In the genomic region with DNA sequence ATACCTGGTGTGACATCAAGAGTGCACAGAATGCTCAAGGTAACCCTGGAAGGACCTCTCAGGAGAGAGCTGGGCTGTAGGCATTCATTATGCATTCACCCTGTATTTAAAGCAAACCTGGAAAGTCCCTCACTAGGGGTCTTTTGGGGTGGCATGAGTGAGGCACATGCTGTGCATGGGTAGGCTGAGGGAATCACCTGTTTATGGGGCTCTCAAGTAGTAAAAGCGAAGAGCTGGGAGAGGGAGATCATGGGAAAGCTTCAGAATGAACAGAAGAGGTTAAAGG, we compare ENCODE assay signal across 8 cellular contexts. TPM values are rescaled to one million over a fixed set of nuclear protein-coding genes. Genes with fewer than 3 reads are reported as not detected.
DNase-seq lines count a peak whose midpoint lies in the region; ATAC-seq and TF ChIP-seq lines count a peak whose summit lies in the region.

No MANE protein-coding gene starts in this region.

- no peak for TF ChIP-seq CTCF in cardiac fibroblast (IDR thresholded peaks at IDR 0.05; ENCODE audit: low read depth, low read length)
- no peak for TF ChIP-seq CTCF in mucosa of descending colon (IDR thresholded peaks at IDR 0.05)
- TF ChIP-seq CTCF in type B pancreatic cell (conservative IDR thresholded peaks at IDR 0.05): no peak

- no peak for ATAC-seq in activated naive CD4-positive, alpha-beta T cell treated with anti-CD3 and anti-CD28 coated beads, Interleukin-2, amount 50 U/mL, for 72 hours
- no peak for ATAC-seq in mucosa of descending colon
- no peak for ATAC-seq in HG03354 (IDR thresholded peaks at IDR 0.05; ENCODE audit: poor library complexity, severe bottlenecking, unreplicated experiment)

- H3K4me1 ChIP-seq in mucosa of descending colon (ENCODE audit: low read depth): peaks cover 33% of the 10 kb centered on the region

- H3K36me3 ChIP-seq in mucosa of descending colon (ENCODE audit: low read depth): peaks cover 4% of the 10 kb centered on the region

- CTCF ChIA-PET in activated naive CD4-positive, alpha-beta T cell treated with anti-CD3 and anti-CD28 coated beads, Interleukin-2, amount 10 ng/mL, durations not matched to agents 7 days and 5 days (lab: Charles Lee): interaction anchor here (1.4 kb wide), 1 partner anchor 14 kb away, joined by 4 read pairs; no protein-coding TSS in a partner anchor

- peaks cover 77% of the 10 kb centered on the region for H3K27me3 Mint-ChIP-seq in activated naive CD4-positive, alpha-beta T cell treated with anti-CD3 and anti-CD28 coated beads, Interleukin-2, amount 10 ng/mL, durations not matched to agents 7 days and 5 days
- peaks cover 52% of the 10 kb centered on the region for H3K27me3 Mint-ChIP-seq in type B pancreatic cell

- peak overlapping the region; percentile 60 for H3K4me3 Mint-ChIP-seq in activated naive CD4-positive, alpha-beta T cell treated with anti-CD3 and anti-CD28 coated beads, Interleukin-2, amount 10 ng/mL, durations not matched to agents 7 days and 5 days
- H3K4me3 Mint-ChIP-seq in type B pancreatic cell: peak overlapping the region; percentile 92

- H3K27ac Mint-ChIP-seq in activated naive CD4-positive, alpha-beta T cell treated with anti-CD3 and anti-CD28 coated beads, Interleukin-2, amount 10 ng/mL, durations not matched to agents 7 days and 5 days: no peak overlapping the region
- H3K27ac Mint-ChIP-seq in activated naive CD4-positive, alpha-beta T cell treated with anti-CD3 and anti-CD28 coated beads, Interleukin-2, amount 50 U/mL, for 72 hours: peak overlapping the region in 1 of 2 donors; percentile 62
- H3K27ac Mint-ChIP-seq in type B pancreatic cell: peak overlapping the region; percentile 100

- no peaks in the 10 kb centered on the region for H3K36me3 Mint-ChIP-seq in activated naive CD4-positive, alpha-beta T cell treated with anti-CD3 and anti-CD28 coated beads, Interleukin-2, amount 10 ng/mL, durations not matched to agents 7 days and 5 days
- H3K36me3 Mint-ChIP-seq in activated naive CD4-positive, alpha-beta T cell treated with anti-CD3 and anti-CD28 coated beads, Interleukin-2, amount 50 U/mL, for 72 hours: no peaks in the 10 kb centered on the region
- H3K36me3 Mint-ChIP-seq in type B pancreatic cell: peaks cover 15% of the 10 kb centered on the region

- peaks cover 30% of the 10 kb centered on the region for H3K4me1 Mint-ChIP-seq in activated naive CD4-positive, alpha-beta T cell treated with anti-CD3 and anti-CD28 coated beads, Interleukin-2, amount 10 ng/mL, durations not matched to agents 7 days and 5 days
- H3K4me1 Mint-ChIP-seq in type B pancreatic cell (ENCODE audit: unreplicated experiment): peaks cover 39% of the 10 kb centered on the region

- intact Hi-C loops in mucosa of descending colon (cut with DNase I, micrococcal nuclease): no loop called here

- DNase-seq in activated naive CD4-positive, alpha-beta T cell treated with anti-CD3 and anti-CD28 coated beads, Interleukin-2, amount 10 ng/mL, durations not matched to agents 7 days and 5 days: no peak
- DNase-seq in activated naive CD4-positive, alpha-beta T cell treated with anti-CD3 and anti-CD28 coated beads, Interleukin-2, amount 50 U/mL, for 72 hours (ENCODE audit: low spot score in 2 of 2): no peak
- DNase-seq in cardiac fibroblast (ENCODE audit: low read depth in 2 of 2) (no peak), mucosa of descending colon (no peak), type B pancreatic cell (ENCODE audit: extremely low spot score, unreplicated experiment) (no peak), NCI-H2029 (lab: John Stamatoyannopoulos, UW) (no peak)
- DNase-seq in stimulated activated CD4-positive, alpha-beta T cell treated with anti-CD3 and anti-CD28 coated beads, Interleukin-15, amount 100 ng/mL, for 24 hours: no peak

- no peaks in the 10 kb centered on the region for H3K9me3 ChIP-seq in mucosa of descending colon

- H3K4me3 ChIP-seq in cardiac fibroblast (replicated peaks in 1 of 2; ENCODE audit: low read depth in 2 of 2, low read length in 2 of 2) (peak overlapping the region; percentile 55 to 75), mucosa of descending colon (peak overlapping the region; percentile 63)

- H3K9me3 Mint-ChIP-seq in activated naive CD4-positive, alpha-beta T cell treated with anti-CD3 and anti-CD28 coated beads, Interleukin-2, amount 10 ng/mL, durations not matched to agents 7 days and 5 days: no peaks in the 10 kb centered on the region
- no peaks in the 10 kb centered on the region for H3K9me3 Mint-ChIP-seq in activated naive CD4-positive, alpha-beta T cell treated with anti-CD3 and anti-CD28 coated beads, Interleukin-2, amount 50 U/mL, for 72 hours
- no peaks in the 10 kb centered on the region for H3K9me3 Mint-ChIP-seq in type B pancreatic cell

RNA-seq across cellular contexts. Expression of gene EFNA1, which starts 0.7 kb away (rescaled TPM):
- 1 to 10 TPM in 1 of 2 donors, under 1 TPM in 1; 0.68 to 1.6 TPM for total RNA-seq in activated naive CD4-positive, alpha-beta T cell treated with anti-CD3 and anti-CD28 coated beads, Interleukin-2, amount 50 U/mL, for 72 hours
- total RNA-seq in mucosa of descending colon (100 to 1,000 TPM in 2 of 3 donors, 10 to 100 TPM in 1; 46.3 to 198 (median 110) TPM), type B pancreatic cell (ENCODE audit: low replicate concordance) (26.1 and 69.9 TPM in 2 replicates)

RNA-seq across cellular contexts. Expression of gene SLC50A1, which starts 7.2 kb away (rescaled TPM):
- 10 to 100 TPM; 47.4 to 49.4 TPM for total RNA-seq in activated naive CD4-positive, alpha-beta T cell treated with anti-CD3 and anti-CD28 coated beads, Interleukin-2, amount 50 U/mL, for 72 hours
- total RNA-seq in mucosa of descending colon (10 to 100 TPM; 38.7 to 95.8 (median 66.4) TPM), type B pancreatic cell (ENCODE audit: low replicate concordance) (27.8 and 43.0 TPM in 2 replicates)

RNA-seq across cellular contexts. Expression of gene DPM3, which starts 11.9 kb away (rescaled TPM):
- total RNA-seq in activated naive CD4-positive, alpha-beta T cell treated with anti-CD3 and anti-CD28 coated beads, Interleukin-2, amount 50 U/mL, for 72 hours: 10 to 100 TPM; 26.4 to 40.8 TPM
- 100 to 1,000 TPM in 1 of 3 donors, 10 to 100 TPM in 2; 76.3 to 106 (median 78.4) TPM for total RNA-seq in mucosa of descending colon
- total RNA-seq in type B pancreatic cell (ENCODE audit: low replicate concordance): 73.9 and 75.3 TPM in 2 replicates

RNA-seq across cellular contexts. Expression of gene KRTCAP2, which starts 44.7 kb away (rescaled TPM):
- total RNA-seq in activated naive CD4-positive, alpha-beta T cell treated with anti-CD3 and anti-CD28 coated beads, Interleukin-2, amount 50 U/mL, for 72 hours: 100 to 1,000 TPM; 106 to 162 TPM
- 100 to 1,000 TPM; 162 to 190 (median 176) TPM for total RNA-seq in mucosa of descending colon
- 173 and 179 TPM in 2 replicates for total RNA-seq in type B pancreatic cell (ENCODE audit: low replicate concordance)

RNA-seq across cellular contexts. Expression of gene TRIM46, which starts 45.2 kb away (rescaled TPM):
- total RNA-seq in activated naive CD4-positive, alpha-beta T cell treated with anti-CD3 and anti-CD28 coated beads, Interleukin-2, amount 50 U/mL, for 72 hours: 10 to 100 TPM in 1 of 2 donors, 1 to 10 TPM in 1; 6.8 to 15.2 TPM
- total RNA-seq in mucosa of descending colon (under 1 TPM; 0.26 to 0.76 (median 0.39) TPM), type B pancreatic cell (ENCODE audit: low replicate concordance) (2.0 and 8.1 TPM in 2 replicates)

Comparison
In these comparisons a context has a peak if more than half of its experiments do, and no peak if none do; other contexts are left out.
1. RNA of gene EFNA1, which starts 0.7 kb away (total RNA-seq): 46.3 to 198 TPM in mucosa of descending colon and 26.1 to 69.9 TPM in type B pancreatic cell; 0.68 to 1.6 TPM in activated naive CD4-positive, alpha-beta T cell treated with anti-CD3 and anti-CD28 coated beads, Interleukin-2, amount 50 U/mL, for 72 hours; every median in the first group is over 10 times any median in the second.